ENCODE assay signal across 1 cellular context in genomic region chr3:169911272-169911671, GRCh38.
TF ChIP-seq lines count a peak whose summit lies in the region.

A gene with protein sequence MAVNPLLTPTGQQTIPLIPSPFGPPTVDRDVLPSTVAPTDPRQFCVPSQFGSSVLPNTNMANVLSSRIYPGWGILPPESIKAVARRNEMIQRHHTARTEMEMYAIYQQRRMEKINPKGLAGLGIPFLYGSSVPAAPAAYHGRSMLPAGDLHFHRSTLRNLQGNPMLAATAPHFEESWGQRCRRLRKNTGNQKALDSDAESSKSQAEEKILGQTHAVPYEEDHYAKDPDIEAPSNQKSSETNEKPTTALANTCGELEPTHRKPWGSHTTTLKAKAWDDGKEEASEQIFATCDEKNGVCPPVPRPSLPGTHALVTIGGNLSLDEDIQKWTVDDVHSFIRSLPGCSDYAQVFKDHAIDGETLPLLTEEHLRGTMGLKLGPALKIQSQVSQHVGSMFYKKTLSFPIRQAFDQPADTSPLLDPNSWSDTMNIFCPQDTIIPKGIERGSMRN (plus strand): TSS chr3:169911572. CDS start chr3:169919499, 7,927 bp downstream.

TF ChIP-seq in K562, 482 proteins besides CTCF, POLR2A, EP300 and RAD21 (continued from another document):
- no peak for TF ChIP-seq ARID3B (CRISPR knock-in tag; IDR thresholded peaks at IDR 0.05; ENCODE audit: borderline replicate concordance)
- TF ChIP-seq NONO (IDR thresholded peaks at IDR 0.05; ENCODE audit: low read depth in 2 of 2, low read length in 1 of 2), result no peak
- no peak for TF ChIP-seq FOXP1 (CRISPR knock-in tag; IDR thresholded peaks at IDR 0.05)
- TF ChIP-seq PTRF (tag; IDR thresholded peaks at IDR 0.05), result no peak
- no peak for TF ChIP-seq HDAC1 (IDR thresholded peaks at IDR 0.05)
- TF ChIP-seq, protein P1, sequence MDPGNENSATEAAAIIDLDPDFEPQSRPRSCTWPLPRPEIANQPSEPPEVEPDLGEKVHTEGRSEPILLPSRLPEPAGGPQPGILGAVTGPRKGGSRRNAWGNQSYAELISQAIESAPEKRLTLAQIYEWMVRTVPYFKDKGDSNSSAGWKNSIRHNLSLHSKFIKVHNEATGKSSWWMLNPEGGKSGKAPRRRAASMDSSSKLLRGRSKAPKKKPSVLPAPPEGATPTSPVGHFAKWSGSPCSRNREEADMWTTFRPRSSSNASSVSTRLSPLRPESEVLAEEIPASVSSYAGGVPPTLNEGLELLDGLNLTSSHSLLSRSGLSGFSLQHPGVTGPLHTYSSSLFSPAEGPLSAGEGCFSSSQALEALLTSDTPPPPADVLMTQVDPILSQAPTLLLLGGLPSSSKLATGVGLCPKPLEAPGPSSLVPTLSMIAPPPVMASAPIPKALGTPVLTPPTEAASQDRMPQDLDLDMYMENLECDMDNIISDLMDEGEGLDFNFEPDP (CRISPR knock-in tag; IDR thresholded peaks at IDR 0.05), result no peak
- no peak for TF ChIP-seq ZNF277 (CRISPR knock-in tag; IDR thresholded peaks at IDR 0.05; ENCODE audit: borderline replicate concordance)
- no peak for TF ChIP-seq HBP1 (CRISPR knock-in tag; IDR thresholded peaks at IDR 0.05)
- TF ChIP-seq ZNF589 (CRISPR knock-in tag; IDR thresholded peaks at IDR 0.05; ENCODE audit: low read depth), result no peak
